In genomic region chr6:52518279-52518944, GRCh38 we compare ENCODE assay signal across 9 cellular contexts. TPM values are rescaled to one million over a fixed set of nuclear protein-coding genes. Genes with fewer than 3 reads are reported as not detected.
DNase-seq lines count a peak whose midpoint lies in the region; ATAC-seq and TF ChIP-seq lines count a peak whose summit lies in the region.
"Had no signal": no experiment of that assay in that cellular context is flagged by ENCODE, and none has a peak within 500 bp of the region (broad histone marks: within the 10 kb centered on the region; RNA-seq: fewer than 3 reads in every experiment).

No MANE protein-coding gene starts in this region.

- H3K27me3 Mint-ChIP-seq in stimulated activated memory B cell treated with anti-CD40 and anti-IgM and Interleukin-4, amounts not matched to agents 10 μg/mL and 1 μg/mL and 100 μg/mL, for 72 hours, result no peaks in the 10 kb centered on the region
- no peaks in the 10 kb centered on the region for H3K27me3 Mint-ChIP-seq in activated T-helper 1 cell treated with anti-CD3 and anti-CD28 coated beads, Interleukin-12 subunit alpha, Interleukin-12 subunit beta, Interleukin-2, Interleukin-4 antibody, amounts not matched to agents 30 ng/mL and 10 ng/mL and 1 ng/mL, durations not matched to agents 14 hours and 24 hours and 36 hours (ENCODE audit: insufficient read depth)

- H3K27ac ChIP-seq in adrenal gland, result peak overlapping the region; percentile 8 to 87 (median 58)

- H3K27me3 ChIP-seq in adrenal gland (no peaks in the 10 kb centered on the region), H7 (ENCODE audit: control insufficient read depth, insufficient read depth, low read length) (no peaks in the 10 kb centered on the region)

- H3K36me3 ChIP-seq in adrenal gland (replicated peaks in 1 of 2), result no peaks in the 10 kb centered on the region
- no peaks in the 10 kb centered on the region; the same call in 1 of the 2 replicates for H3K36me3 ChIP-seq in H7 (replicated peaks; ENCODE audit: control insufficient read depth, insufficient read depth, low read length)

- H3K36me3 Mint-ChIP-seq in stimulated activated memory B cell treated with anti-CD40 and anti-IgM and Interleukin-4, amounts not matched to agents 10 μg/mL and 1 μg/mL and 100 μg/mL, for 72 hours, result peaks cover 47% of the 10 kb centered on the region
- peaks cover 10% of the 10 kb centered on the region for H3K36me3 Mint-ChIP-seq in activated T-helper 1 cell treated with anti-CD3 and anti-CD28 coated beads, Interleukin-12 subunit alpha, Interleukin-12 subunit beta, Interleukin-2, Interleukin-4 antibody, amounts not matched to agents 30 ng/mL and 10 ng/mL and 1 ng/mL, durations not matched to agents 14 hours and 24 hours and 36 hours (ENCODE audit: low read depth)

- H3K27ac Mint-ChIP-seq in stimulated activated memory B cell treated with anti-CD40 and anti-IgM and Interleukin-4, amounts not matched to agents 10 μg/mL and 1 μg/mL and 100 μg/mL, for 72 hours, result peak overlapping the region; percentile 16
- no peak overlapping the region for H3K27ac Mint-ChIP-seq in activated T-helper 1 cell treated with anti-CD3 and anti-CD28 coated beads, Interleukin-12 subunit alpha, Interleukin-12 subunit beta, Interleukin-2, Interleukin-4 antibody, amounts not matched to agents 30 ng/mL and 10 ng/mL and 1 ng/mL, durations not matched to agents 14 hours and 24 hours and 36 hours

- no peaks in the 10 kb centered on the region for H3K9me3 ChIP-seq in adrenal gland (replicated peaks in 1 of 3)

- WGBS in adrenal gland, 4 donors, result 83 to 88% (median 86%) methylated on average over 13 of the region's 13 CpGs

- DNase-seq in HCEC 1CT, result peak; percentile 35
- no peak for DNase-seq in adrenal gland
- peak; percentile 79 for DNase-seq in left lobe of liver (ENCODE audit: low spot score)
- DNase-seq in activated CD4-positive, CD25-positive, alpha-beta regulatory T cell (lab: John Stamatoyannopoulos, UW), result no peak
- no peak for DNase-seq in NCI-H446 (lab: John Stamatoyannopoulos, UW)
- no peak for DNase-seq in activated T-helper 1 cell treated with anti-CD3 and anti-CD28 coated beads, Interleukin-12 subunit alpha, Interleukin-12 subunit beta, Interleukin-2, Interleukin-4 antibody, amounts not matched to agents 30 ng/mL and 10 ng/mL and 1 ng/mL, durations not matched to agents 14 hours and 24 hours and 36 hours (ENCODE audit: low spot score)
- DNase-seq in H7, result no peak
- DNase-seq: effector CD4-positive, alpha-beta T cell had no signal

- TF ChIP-seq POLR2A in adrenal gland (IDR thresholded peaks at IDR 0.05), result no peak

- no peak overlapping the region for H3K4me3 Mint-ChIP-seq in stimulated activated memory B cell treated with anti-CD40 and anti-IgM and Interleukin-4, amounts not matched to agents 10 μg/mL and 1 μg/mL and 100 μg/mL, for 72 hours
- no peak overlapping the region for H3K4me3 Mint-ChIP-seq in activated T-helper 1 cell treated with anti-CD3 and anti-CD28 coated beads, Interleukin-12 subunit alpha, Interleukin-12 subunit beta, Interleukin-2, Interleukin-4 antibody, amounts not matched to agents 30 ng/mL and 10 ng/mL and 1 ng/mL, durations not matched to agents 14 hours and 24 hours and 36 hours

- no peaks in the 10 kb centered on the region for H3K9me3 Mint-ChIP-seq in stimulated activated memory B cell treated with anti-CD40 and anti-IgM and Interleukin-4, amounts not matched to agents 10 μg/mL and 1 μg/mL and 100 μg/mL, for 72 hours
- H3K9me3 Mint-ChIP-seq in activated T-helper 1 cell treated with anti-CD3 and anti-CD28 coated beads, Interleukin-12 subunit alpha, Interleukin-12 subunit beta, Interleukin-2, Interleukin-4 antibody, amounts not matched to agents 30 ng/mL and 10 ng/mL and 1 ng/mL, durations not matched to agents 14 hours and 24 hours and 36 hours, result no peaks in the 10 kb centered on the region

- H3K4me3 ChIP-seq in adrenal gland, result no peak overlapping the region
- H3K4me3 ChIP-seq in H7 (ENCODE audit: insufficient read depth, low read depth, low read length), result no peak overlapping the region

- ATAC-seq in left lobe of liver, result peak; percentile 70
- ATAC-seq in stimulated activated memory B cell treated with anti-CD40 and anti-IgM and Interleukin-4, amounts not matched to agents 10 μg/mL and 1 μg/mL and 100 μg/mL, for 72 hours, result no peak

- H3K4me1 Mint-ChIP-seq in stimulated activated memory B cell treated with anti-CD40 and anti-IgM and Interleukin-4, amounts not matched to agents 10 μg/mL and 1 μg/mL and 100 μg/mL, for 72 hours, result peaks cover 9% of the 10 kb centered on the region
- peaks cover 43% of the 10 kb centered on the region for H3K4me1 Mint-ChIP-seq in activated T-helper 1 cell treated with anti-CD3 and anti-CD28 coated beads, Interleukin-12 subunit alpha, Interleukin-12 subunit beta, Interleukin-2, Interleukin-4 antibody, amounts not matched to agents 30 ng/mL and 10 ng/mL and 1 ng/mL, durations not matched to agents 14 hours and 24 hours and 36 hours (ENCODE audit: low read depth)

- peaks cover 17 to 33% of the 10 kb centered on the region in 2 donors for H3K4me1 ChIP-seq in adrenal gland (replicated peaks in 1 of 2)

- intact Hi-C loops in adrenal gland (cut with DNase I), result no loop called here
- intact Hi-C loops in activated T-helper 1 cell treated with anti-CD3 and anti-CD28 coated beads, Interleukin-12 subunit alpha, Interleukin-12 subunit beta, Interleukin-2, Interleukin-4 antibody, amounts not matched to agents 30 ng/mL and 10 ng/mL and 1 ng/mL, durations not matched to agents 14 hours and 24 hours and 36 hours (cut with micrococcal nuclease), result loop anchor here (5.0 kb wide), 1 partner anchor 96 kb away; the partner anchor contains the start of gene EFHC1

- TF ChIP-seq CTCF in adrenal gland (IDR thresholded peaks at IDR 0.05), result no peak

RNA-seq across cellular contexts. Expression of gene TRAM2, which starts 58.4 kb away (rescaled TPM):
- 10 to 100 TPM in 6 of 8 donors, 1 to 10 TPM in 2; 8.0 to 17.9 (median 10.6) TPM for total RNA-seq in adrenal gland
- polyA plus RNA-seq in adrenal gland, result 1 to 10 TPM; 2.2 to 7.0 (median 2.5) TPM
- total RNA-seq in left lobe of liver, result 17.3 TPM
- 2.1 and 2.5 TPM in 2 replicates for total RNA-seq in activated T-helper 1 cell treated with anti-CD3 and anti-CD28 coated beads, Interleukin-12 subunit alpha, Interleukin-12 subunit beta, Interleukin-2, Interleukin-4 antibody, amounts not matched to agents 30 ng/mL and 10 ng/mL and 1 ng/mL, durations not matched to agents 14 hours and 24 hours and 36 hours
- 8.7 and 9.2 TPM in 2 replicates for total RNA-seq in H7 (2014; rRNA removed; shearing (Covaris generic))

Comparison
In these comparisons a context has a peak if more than half of its experiments do, and no peak if none do; other contexts are left out.
1. DNase-seq: peak in HCEC 1CT (single experiment) and left lobe of liver (single experiment); none in adrenal gland (0 of 7), activated CD4-positive, CD25-positive, alpha-beta regulatory T cell (0 of 4), NCI-H446 (0 of 2), activated T-helper 1 cell treated with anti-CD3 and anti-CD28 coated beads, Interleukin-12 subunit alpha, Interleukin-12 subunit beta, Interleukin-2, Interleukin-4 antibody, amounts not matched to agents 30 ng/mL and 10 ng/mL and 1 ng/mL, durations not matched to agents 14 hours and 24 hours and 36 hours (single experiment) and H7 (single experiment).